Comparison of ENCODE assay signal across 19 cellular contexts in the genomic region with DNA sequence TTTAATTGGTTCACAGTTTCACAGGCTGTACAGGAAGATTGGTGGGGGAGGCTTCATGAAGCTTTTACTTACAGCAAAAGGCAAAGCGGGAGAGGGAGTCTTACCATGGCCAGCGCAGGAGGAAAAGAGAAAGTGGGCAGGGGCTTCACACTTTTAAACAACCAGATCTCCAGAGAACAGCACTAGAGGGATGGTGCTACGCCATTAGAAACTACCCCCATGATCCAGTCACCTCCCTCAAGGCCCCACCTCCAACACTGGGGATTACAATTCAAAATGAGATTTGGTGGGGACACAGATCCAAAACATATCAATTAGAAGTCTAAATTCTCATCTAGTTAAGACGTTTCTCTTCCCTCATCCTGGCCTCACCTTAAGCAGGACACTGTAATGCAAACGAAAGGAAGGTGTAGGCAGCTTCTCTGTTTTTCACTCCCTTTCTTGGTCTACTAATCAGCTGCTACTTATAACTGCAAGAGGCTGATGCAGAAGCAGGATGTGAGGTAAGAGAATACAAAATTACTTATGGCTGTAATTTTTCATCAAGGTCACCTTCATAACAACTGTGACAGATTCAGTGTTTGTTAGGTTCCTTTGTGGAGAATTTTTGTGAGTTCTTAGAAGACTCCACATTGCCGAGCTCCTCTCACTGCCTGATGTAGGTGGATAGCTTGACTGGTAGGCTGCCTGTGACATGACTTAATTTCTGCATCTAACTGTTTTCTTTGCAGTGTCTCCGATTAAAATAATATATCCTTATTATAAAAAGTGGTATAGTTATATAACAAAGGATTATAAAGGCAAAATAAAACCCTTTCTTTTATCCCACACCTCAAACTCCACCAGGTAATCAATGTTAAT.
DNase-seq lines count a peak whose midpoint lies in the region; ATAC-seq, FAIRE-seq and TF ChIP-seq lines count a peak whose summit lies in the region.
"Had no signal": no experiment of that assay in that cellular context is flagged by ENCODE, and none has a peak within 500 bp of the region (broad histone marks: within the 10 kb centered on the region; RNA-seq: fewer than 3 reads in every experiment).

No MANE protein-coding gene starts in this region.

- no peaks in the 10 kb centered on the region for H3K9me3 ChIP-seq in Loucy (ENCODE audit: insufficient read depth, low read depth, low read length)
- H3K9me3 ChIP-seq in endothelial cell of umbilical vein (replicated peaks; ENCODE audit: control insufficient read depth, insufficient read depth, low read length) = no peaks in the 10 kb centered on the region
- no peaks in the 10 kb centered on the region for H3K9me3 ChIP-seq in osteoblast (ENCODE audit: low read depth, low read length)
- H3K9me3 ChIP-seq: A549, BLaER1 had no signal

- H3K4me3 Mint-ChIP-seq in endothelial cell (ENCODE audit: unreplicated experiment) = no peak overlapping the region
- H3K4me3 Mint-ChIP-seq: CD14-positive monocyte; CD4-positive, alpha-beta memory T cell had no signal

- no peak overlapping the region for H3K27ac ChIP-seq in endothelial cell of umbilical vein (ENCODE audit: insufficient read depth, low read depth, low read length)
- H3K27ac ChIP-seq in osteoblast (ENCODE audit: low read depth, low read length) = no peak overlapping the region
- H3K27ac ChIP-seq: 22Rv1, A549, BLaER1, HL-60 had no signal

- H3K4me1 ChIP-seq in Loucy (ENCODE audit: insufficient read depth, low read length, poor library complexity, severe bottlenecking) (peaks cover 3% of the 10 kb centered on the region), endothelial cell of umbilical vein (ENCODE audit: control insufficient read depth, extremely low read depth, insufficient read depth, low read length) (peaks cover 13% of the 10 kb centered on the region), osteoblast (ENCODE audit: insufficient read depth, low read length) (no peaks in the 10 kb centered on the region)
- H3K4me1 ChIP-seq: A549, BLaER1 had no signal

- POLR2A ChIA-PET in endothelial cell of umbilical vein (lab: Charles Lee) = no interaction called here

- H3K4me3 ChIP-seq in Loucy (ENCODE audit: low read length, poor library complexity, severe bottlenecking) (no peak overlapping the region), endothelial cell of umbilical vein (replicated peaks in 1 of 3; ENCODE audit: insufficient read depth in 1 of 3, low read depth in 1 of 3, low read length in 3 of 3) (no peak overlapping the region), osteoblast (ENCODE audit: insufficient read depth, low read length) (no peak overlapping the region)
- H3K4me3 ChIP-seq: A549, BLaER1, GM12878 had no signal

- H3K27me3 ChIP-seq in Loucy (ENCODE audit: insufficient read depth, low read length, poor library complexity, severe bottlenecking) (no peaks in the 10 kb centered on the region), endothelial cell of umbilical vein (ENCODE audit: control insufficient read depth in 2 of 2, insufficient read depth in 2 of 2, low read length in 2 of 2) (no peaks in the 10 kb centered on the region), osteoblast (ENCODE audit: insufficient read depth, low read length) (no peaks in the 10 kb centered on the region)
- H3K27me3 ChIP-seq: BLaER1 had no signal

- no peaks in the 10 kb centered on the region for H4K20me1 ChIP-seq in Loucy (ENCODE audit: insufficient read depth, low read length, poor library complexity, severe bottlenecking)
- H4K20me1 ChIP-seq in endothelial cell of umbilical vein (replicated peaks; ENCODE audit: control insufficient read depth, extremely low read depth, insufficient read depth, low read length) = no peaks in the 10 kb centered on the region
- no peaks in the 10 kb centered on the region for H4K20me1 ChIP-seq in osteoblast (ENCODE audit: insufficient read depth, low read length)
- H4K20me1 ChIP-seq: BLaER1 had no signal

- DNase-seq in NCI-H82 (lab: John Stamatoyannopoulos, UW) (peak; percentile 45), NCI-H82 treated with DMSO at 0.1 percent for 48 hours (lab: John Stamatoyannopoulos, UW; ENCODE audit: unreplicated experiment) (no peak), endothelial cell of umbilical vein (ENCODE audit: low read depth, low spot score) (no peak), osteoblast (ENCODE audit: insufficient read length, low spot score, missing footprints) (no peak), endothelial cell (ENCODE audit: low spot score) (no peak), globus pallidus (ENCODE audit: low spot score) (no peak)
- DNase-seq: CD4-positive, alpha-beta memory T cell; DMS153; DMS79; GDM1; H7 had no signal

- H3K79me2 ChIP-seq in Loucy (ENCODE audit: insufficient read depth, low read length) (no peaks in the 10 kb centered on the region), endothelial cell of umbilical vein (ENCODE audit: control insufficient read depth, insufficient read depth, low read length) (no peaks in the 10 kb centered on the region), osteoblast (ENCODE audit: insufficient read depth, low read length) (no peaks in the 10 kb centered on the region)

- H3F3A ChIP-seq in Loucy (ENCODE audit: low read depth) = no peaks in the 10 kb centered on the region

- CTCF ChIA-PET in endothelial cell of umbilical vein (lab: Charles Lee) = interaction anchor here (1.6 to 1.7 kb wide), 2 partner anchors 22 to 545 kb away, joined by 8 to 10 read pairs; no protein-coding TSS in a partner anchor

- no peaks in the 10 kb centered on the region for H3K9me3 Mint-ChIP-seq in endothelial cell (ENCODE audit: unreplicated experiment)
- H3K9me3 Mint-ChIP-seq: CD4-positive, alpha-beta memory T cell had no signal

- ATAC-seq in HG02840 (IDR thresholded peaks at IDR 0.05; ENCODE audit: low FRiP score, unreplicated experiment) = no peak
- ATAC-seq: A549, GM12878 had no signal

- H3K36me3 ChIP-seq in Loucy (ENCODE audit: insufficient read depth, low read length) (no peaks in the 10 kb centered on the region), endothelial cell of umbilical vein (ENCODE audit: control insufficient read depth in 2 of 2, extremely low read depth in 1 of 2, insufficient read depth in 2 of 2, low read length in 2 of 2) (no peaks in the 10 kb centered on the region), osteoblast (ENCODE audit: insufficient read depth, low read length) (no peaks in the 10 kb centered on the region)
- H3K36me3 ChIP-seq: BLaER1 had no signal

- peak overlapping the region; percentile 40 for H2AFZ ChIP-seq in Loucy (ENCODE audit: low read length)
- H2AFZ ChIP-seq in endothelial cell of umbilical vein (ENCODE audit: low read depth, low read length) = peak overlapping the region; percentile 16
- H2AFZ ChIP-seq in osteoblast (ENCODE audit: low read length) = peak overlapping the region; percentile 36

- no peaks in the 10 kb centered on the region for H3K9me1 ChIP-seq in endothelial cell of umbilical vein (replicated peaks; ENCODE audit: control insufficient read depth, extremely low read depth, insufficient read depth, low read length)

- H3K36me3 Mint-ChIP-seq in endothelial cell (ENCODE audit: low read depth, unreplicated experiment) = no peaks in the 10 kb centered on the region
- H3K36me3 Mint-ChIP-seq: CD14-positive monocyte; CD4-positive, alpha-beta memory T cell had no signal

- no TSS peak for BruUV-seq in endothelial cell of umbilical vein (replicated peaks; lab: Mats Ljungman, UMichigan)

- H3K27ac Mint-ChIP-seq in endothelial cell (ENCODE audit: unreplicated experiment) = no peak overlapping the region
- H3K27ac Mint-ChIP-seq: CD14-positive monocyte; CD4-positive, alpha-beta memory T cell had no signal

- H3K27me3 Mint-ChIP-seq in endothelial cell (ENCODE audit: unreplicated experiment) = peaks cover 2% of the 10 kb centered on the region

- no peak overlapping the region for H3K9ac ChIP-seq in Loucy (ENCODE audit: low read depth, low read length, poor library complexity, severe bottlenecking)
- no peak overlapping the region for H3K9ac ChIP-seq in endothelial cell of umbilical vein (replicated peaks; ENCODE audit: extremely low read depth, insufficient read depth, low read length)
- H3K9ac ChIP-seq: BLaER1 had no signal

- no peak for TF ChIP-seq POLR2A in endothelial cell of umbilical vein (IDR thresholded peaks at IDR 0.05; ENCODE audit: low read depth, low read length)

- H3K4me1 Mint-ChIP-seq in endothelial cell (ENCODE audit: unreplicated experiment) = peaks cover 6% of the 10 kb centered on the region
- H3K4me1 Mint-ChIP-seq: CD14-positive monocyte; CD4-positive, alpha-beta memory T cell had no signal

- intact Hi-C loops in endothelial cell of umbilical vein (cut with micrococcal nuclease) = no loop called here

- TF ChIP-seq CTCF in Loucy (conservative IDR thresholded peaks at IDR 0.05; ENCODE audit: low read length) (no peak), endothelial cell of umbilical vein (IDR thresholded peaks at IDR 0.05; ENCODE audit: extremely low read depth in 1 of 2, insufficient read depth in 1 of 2, low read depth in 1 of 2, low read length in 2 of 2) (no peak), osteoblast (IDR thresholded peaks at IDR 0.05; ENCODE audit: extremely low read depth, low read depth, low read length) (no peak), endothelial cell (IDR thresholded peaks at IDR 0.05; ENCODE audit: unreplicated experiment) (no peak)

- dilution Hi-C loops in endothelial cell of umbilical vein (cut with MboI; ENCODE audit: extremely low pct_ligation_motif_present, low sequenced_read_pairs) = no loop called here

- H3K9me2 ChIP-seq in Loucy (replicated peaks; ENCODE audit: low read depth, low read length) = no peaks in the 10 kb centered on the region

- no peak overlapping the region for H3K4me2 ChIP-seq in Loucy (ENCODE audit: low read depth, low read length, poor library complexity, severe bottlenecking)
- H3K4me2 ChIP-seq in endothelial cell of umbilical vein (ENCODE audit: insufficient read depth, low read length) = no peak overlapping the region
- H3K4me2 ChIP-seq in osteoblast (ENCODE audit: insufficient read depth, low read length) = no peak overlapping the region
- H3K4me2 ChIP-seq: A549, BLaER1 had no signal

- no peak for FAIRE-seq in endothelial cell of umbilical vein (lab: Jason Lieb, UNC)
- FAIRE-seq: A549, GM12878 had no signal

TF ChIP-seq in endothelial cell of umbilical vein, 7 proteins besides CTCF, POLR2A, EP300 and RAD21:
- no peak for TF ChIP-seq EZH2 (IDR thresholded peaks at IDR 0.05; ENCODE audit: borderline replicate concordance, low read depth, low read length, severe bottlenecking)
- no peak for TF ChIP-seq GATA2 (IDR thresholded peaks at IDR 0.05; ENCODE audit: insufficient read depth, insufficient read length, low read depth, low read length)
- TF ChIP-seq JUN (IDR thresholded peaks at IDR 0.05; ENCODE audit: borderline replicate concordance, insufficient read depth, insufficient read length, low read depth) = no peak
- no peak for TF ChIP-seq MYC (IDR thresholded peaks at IDR 0.05; ENCODE audit: low read depth, low read length)
- TF ChIP-seq, protein P1, sequence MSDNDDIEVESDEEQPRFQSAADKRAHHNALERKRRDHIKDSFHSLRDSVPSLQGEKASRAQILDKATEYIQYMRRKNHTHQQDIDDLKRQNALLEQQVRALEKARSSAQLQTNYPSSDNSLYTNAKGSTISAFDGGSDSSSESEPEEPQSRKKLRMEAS (IDR thresholded peaks at IDR 0.05; ENCODE audit: insufficient read depth, insufficient read length) = no peak
- no peak for TF ChIP-seq POLR2AphosphoS5 (IDR thresholded peaks at IDR 0.05; ENCODE audit: insufficient read depth, low read depth, low read length)
TF ChIP-seq in endothelial cell of umbilical vein: peak in this region for 0.
